In the genomic region with DNA sequence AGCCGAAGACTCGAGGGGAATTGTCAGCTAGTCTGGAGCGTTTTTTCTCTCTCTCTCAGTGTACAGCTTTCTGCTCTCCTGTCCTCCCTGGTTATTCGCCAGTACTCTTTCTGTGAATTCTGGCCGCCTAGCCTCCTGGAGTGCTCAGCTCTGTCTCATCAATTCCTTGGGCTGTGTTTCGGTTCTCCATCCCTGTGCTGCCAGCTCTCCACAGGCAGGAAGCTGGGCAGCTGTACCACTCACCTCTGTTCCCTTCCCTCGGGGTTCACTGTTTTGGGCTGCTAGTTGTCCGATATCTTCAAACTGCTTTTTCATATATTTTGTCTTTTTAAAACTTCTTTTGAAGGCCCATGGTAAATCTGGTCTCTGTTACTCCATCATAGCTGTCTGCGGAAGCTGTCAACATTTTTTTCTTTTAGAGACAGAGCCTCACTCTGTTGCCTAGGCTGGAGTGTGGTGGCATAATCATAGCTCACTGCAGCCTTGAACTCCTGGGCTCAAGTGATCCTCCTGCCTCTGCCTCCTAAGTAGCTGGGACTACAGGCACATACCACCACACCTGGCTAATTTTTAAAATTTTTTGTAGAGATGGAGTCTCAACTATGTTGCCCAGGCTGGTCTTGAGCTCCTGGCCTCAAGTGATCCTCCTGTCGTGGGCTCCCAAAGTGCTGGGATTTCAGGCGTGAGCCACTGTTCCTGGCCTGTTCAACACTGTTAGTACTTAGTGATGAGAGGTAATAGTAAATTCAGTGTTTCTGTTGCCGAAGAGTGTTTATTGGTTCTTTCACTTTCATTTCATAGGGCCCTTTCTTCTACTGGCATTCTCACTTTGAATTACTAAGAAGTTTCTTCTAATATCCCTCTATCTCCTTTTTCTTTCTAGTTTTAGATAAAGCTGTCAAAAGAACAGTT, we compare ENCODE assay signal across 10 cellular contexts. TPM values are rescaled to one million over a fixed set of nuclear protein-coding genes. Genes with fewer than 3 reads are reported as not detected.
DNase-seq lines count a peak whose midpoint lies in the region; ATAC-seq, FAIRE-seq and TF ChIP-seq lines count a peak whose summit lies in the region.
"Had no signal": no experiment of that assay in that cellular context is flagged by ENCODE, and none has a peak within 500 bp of the region (broad histone marks: within the 10 kb centered on the region; RNA-seq: fewer than 3 reads in every experiment).

No MANE protein-coding gene starts in this region.

- H3K4me1 Mint-ChIP-seq in CD14-positive monocyte: peaks cover 11% of the 10 kb centered on the region
- peaks cover 12 to 16% of the 10 kb centered on the region in 2 donors for H3K4me1 Mint-ChIP-seq in effector memory CD8-positive, alpha-beta T cell (ENCODE audit: low read depth in 2 of 2)

- peaks cover 0 to 4% of the 10 kb centered on the region in 2 donors for H3K4me1 ChIP-seq in kidney (ENCODE audit: control insufficient read depth in 1 of 2, insufficient read depth in 1 of 2, low read depth in 1 of 2, low read length in 2 of 2)

- H3K27me3 Mint-ChIP-seq in CD14-positive monocyte (ENCODE audit: low read depth in 3 of 3): peaks cover 0 to 4% (median 0%) of the 10 kb centered on the region in 3 donors
- no peaks in the 10 kb centered on the region for H3K27me3 Mint-ChIP-seq in effector memory CD8-positive, alpha-beta T cell

- peak overlapping the region in 1 of 2 donors; percentile 37 for H3K4me3 ChIP-seq in kidney (ENCODE audit: low read length in 2 of 2)

- TF ChIP-seq CTCF in CD14-positive monocyte (IDR thresholded peaks at IDR 0.05): no peak
- TF ChIP-seq CTCF in kidney (IDR thresholded peaks at IDR 0.05; ENCODE audit: borderline replicate concordance, extremely low read depth, insufficient read depth): no peak

- intact Hi-C loops in CD14-positive monocyte (cut with micrococcal nuclease) (no loop called here), kidney (cut with DNase I) (no loop called here)

- peak; percentile 91 for ATAC-seq in GM19395 (IDR thresholded peaks at IDR 0.05; ENCODE audit: unreplicated experiment)
- peak; percentile 90 for ATAC-seq in HG03280 (IDR thresholded peaks at IDR 0.05; ENCODE audit: unreplicated experiment)
- peak; percentile 74 for ATAC-seq in effector memory CD8-positive, alpha-beta T cell (replicated peaks)

- no peaks in the 10 kb centered on the region for H3K9me3 Mint-ChIP-seq in CD14-positive monocyte
- H3K9me3 Mint-ChIP-seq in effector memory CD8-positive, alpha-beta T cell: no peaks in the 10 kb centered on the region

- peaks cover 0 to 2% of the 10 kb centered on the region in 2 donors for H3K36me3 ChIP-seq in kidney (ENCODE audit: control insufficient read depth in 1 of 2, insufficient read depth in 2 of 2, low read length in 2 of 2)

- H3K36me3 Mint-ChIP-seq in CD14-positive monocyte: peaks cover 16 to 18% of the 10 kb centered on the region in 2 donors
- H3K36me3 Mint-ChIP-seq in effector memory CD8-positive, alpha-beta T cell (ENCODE audit: insufficient read depth): no peaks in the 10 kb centered on the region

- peak overlapping the region in 5 of 7 donors; percentile 17 to 91 (median 65) for H3K27ac Mint-ChIP-seq in CD14-positive monocyte
- H3K27ac Mint-ChIP-seq in effector memory CD8-positive, alpha-beta T cell: peak overlapping the region; percentile 97 to 99

- DNase-seq in CD14-positive monocyte (ENCODE audit: low spot score): no peak
- peak in 1 of 3 experiments; percentile 16 for DNase-seq in effector memory CD8-positive, alpha-beta T cell
- no peak for DNase-seq in NCI-H1417 (lab: John Stamatoyannopoulos, UW)
- DNase-seq in kidney: no peak
- no peak for DNase-seq in DMS114 treated with DMSO at 0.1 percent for 48 hours (lab: John Stamatoyannopoulos, UW; ENCODE audit: unreplicated experiment)
- DNase-seq in NCI-H146 (lab: John Stamatoyannopoulos, UW): no peak
- DNase-seq: DMS 273 treated with DMSO at 0.1 percent for 48 hours had no signal

- H3K27ac ChIP-seq in kidney (ENCODE audit: low read depth in 2 of 2, low read length in 2 of 2): no peak overlapping the region

- no peaks in the 10 kb centered on the region for H3K9me3 ChIP-seq in kidney (ENCODE audit: control insufficient read depth in 1 of 2, low read length in 2 of 2)

- H3K4me3 Mint-ChIP-seq in CD14-positive monocyte: peak overlapping the region; percentile 68 to 80
- peak overlapping the region; percentile 80 to 86 for H3K4me3 Mint-ChIP-seq in effector memory CD8-positive, alpha-beta T cell

- FAIRE-seq in kidney (lab: Jason Lieb, UNC): no peak
- FAIRE-seq: keratinocyte had no signal

- no peak overlapping the region for H3K9ac ChIP-seq in kidney (ENCODE audit: low read length in 2 of 2)

RNA-seq across cellular contexts. Expression of gene ZCCHC4, which starts 18.6 kb away (rescaled TPM):
- polyA plus RNA-seq in CD14-positive monocyte (1 to 10 TPM; 1.6 to 3.4 TPM), kidney (ENCODE audit: insufficient read depth, low read depth, low replicate concordance) (4.3 TPM)
- 8.4 TPM for total RNA-seq in kidney

RNA-seq across cellular contexts. Expression of gene ANAPC4, which starts 45.9 kb away (rescaled TPM):
- polyA plus RNA-seq in CD14-positive monocyte (10 to 100 TPM; 12.7 to 15.1 TPM), kidney (ENCODE audit: insufficient read depth, low read depth, low replicate concordance) (16.6 TPM)
- 28.4 TPM for total RNA-seq in kidney
